ENCODE assay signal across 8 cellular contexts in the genomic region with DNA sequence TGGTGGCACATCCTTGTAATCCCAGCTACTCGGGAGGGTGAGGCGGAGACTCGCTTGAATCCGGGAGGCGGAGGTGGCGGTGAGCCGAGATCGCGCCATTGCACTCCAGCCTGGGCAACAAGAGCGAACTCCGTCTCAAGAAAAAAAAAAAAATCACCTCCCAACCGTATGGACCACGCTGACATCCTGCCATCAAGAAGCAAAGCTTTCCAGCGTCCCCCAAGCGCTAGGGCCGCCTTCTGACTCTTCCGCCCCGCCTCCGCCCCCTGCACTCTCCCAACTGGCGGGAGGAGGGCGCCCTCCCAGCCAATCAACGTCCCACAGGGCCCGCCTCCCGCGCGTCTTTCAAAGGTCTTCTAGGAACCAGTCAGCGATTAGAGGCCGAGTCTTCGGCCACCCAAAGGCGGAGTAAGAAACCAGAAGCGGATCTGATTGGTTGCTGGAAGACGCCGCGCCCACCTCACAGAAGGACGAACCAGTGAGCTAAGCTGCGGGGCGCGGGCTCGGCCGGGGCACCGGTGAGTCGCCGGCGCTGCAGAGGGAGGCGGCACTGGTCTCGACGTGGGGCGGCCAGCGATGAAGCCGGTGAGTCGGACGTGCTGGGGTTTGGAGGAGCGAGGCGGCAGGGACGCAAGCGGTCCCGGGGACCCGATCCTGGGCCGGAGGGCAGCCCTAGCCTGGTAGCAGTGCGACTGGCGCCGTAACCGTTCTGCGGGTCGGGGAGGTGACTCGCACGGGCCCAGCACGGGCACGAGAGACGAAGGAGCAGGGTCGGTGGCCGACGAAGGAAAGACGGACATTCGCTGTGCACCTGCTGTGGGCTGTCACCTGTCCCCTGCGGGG. TPM values are rescaled to one million over a fixed set of nuclear protein-coding genes. Genes with fewer than 3 reads are reported as not detected.
A peak's percentile ranks its signal among the peaks of the same experiment; 100 is the strongest.
DNase-seq lines count a peak whose midpoint lies in the region; ATAC-seq, FAIRE-seq and TF ChIP-seq lines count a peak whose summit lies in the region.

A gene with protein sequence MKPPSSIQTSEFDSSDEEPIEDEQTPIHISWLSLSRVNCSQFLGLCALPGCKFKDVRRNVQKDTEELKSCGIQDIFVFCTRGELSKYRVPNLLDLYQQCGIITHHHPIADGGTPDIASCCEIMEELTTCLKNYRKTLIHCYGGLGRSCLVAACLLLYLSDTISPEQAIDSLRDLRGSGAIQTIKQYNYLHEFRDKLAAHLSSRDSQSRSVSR (plus strand): TSS at position 515 of the 843 bp plus-strand sequence. CDS start 62 bp downstream, at position 577.

- no peaks in the 10 kb centered on the region for H3K9me3 ChIP-seq in adipocyte (ENCODE audit: control insufficient read depth, low read length)
- H3K9me3 ChIP-seq in heart left ventricle = no peaks in the 10 kb centered on the region

- ATAC-seq in HG02840 (IDR thresholded peaks at IDR 0.05; ENCODE audit: low FRiP score, unreplicated experiment) (peak; percentile 98), heart left ventricle (peak; percentile 99 to 100 (median 100))

- peak within 1 kb of the TSS; percentile 81 for H3K9ac ChIP-seq in adipocyte (ENCODE audit: low read length)

- intact Hi-C loops in heart left ventricle (cut with DNase I) = no loop called here
- intact Hi-C loops in posterior cingulate gyrus (cut with DNase I) = loop anchor here (1.0 kb wide), 1 partner anchor 45 kb away; the partner anchor contains the start of gene CNIH1

- peak; percentile 37 to 81 (median 61) for TF ChIP-seq CTCF in heart left ventricle (IDR thresholded peaks at IDR 0.05)

- H3K27ac ChIP-seq in heart left ventricle = peak within 1 kb of the TSS in 5 of 12 donors; percentile 4 to 68 (median 15)

- TF ChIP-seq POLR2A in GM12891 (IDR thresholded peaks at IDR 0.05; ENCODE audit: low read depth, low read length) (peak; percentile 80), heart left ventricle (IDR thresholded peaks at IDR 0.05) (peak in 1 of 2 donors; percentile 80)

- DNase-seq in GM12891 (ENCODE audit: insufficient read length, low spot score) (peak; percentile 93), NCI-H1436 (lab: John Stamatoyannopoulos, UW) (peak; percentile 98), T follicular helper cell (ENCODE audit: low read depth) (peak; percentile 95), adipocyte (ENCODE audit: low read depth) (peak; percentile 100), heart left ventricle (peak; percentile 98 to 99 (median 98)), posterior cingulate gyrus (peak; percentile 93 to 100 (median 98)), ureter (ENCODE audit: low spot score) (peak; percentile 98)

- peaks cover 6% of the 10 kb centered on the region for H3K27me3 ChIP-seq in adipocyte (replicated peaks; ENCODE audit: control insufficient read depth, insufficient read depth, low read length)
- H3K27me3 ChIP-seq in heart left ventricle = no peaks in the 10 kb centered on the region

- H3K36me3 ChIP-seq in adipocyte (ENCODE audit: control insufficient read depth, insufficient read depth, low read length, severe bottlenecking) (no peaks in the 10 kb centered on the region), heart left ventricle (peaks cover 0 to 5% (median 0%) of the 10 kb centered on the region in 9 donors)

- FAIRE-seq in GM12891 (lab: Jason Lieb, UNC) = peak; percentile 96

- H3K4me3 ChIP-seq in adipocyte (ENCODE audit: low read length) (peak within 1 kb of the TSS; percentile 94), heart left ventricle (peak within 1 kb of the TSS; percentile 39 to 88 (median 72))

- H3K4me1 ChIP-seq in adipocyte (ENCODE audit: control insufficient read depth, insufficient read depth, low read length) (peaks cover 4% of the 10 kb centered on the region), heart left ventricle (peaks cover 0 to 21% (median 2%) of the 10 kb centered on the region in 12 donors)

- 1 to 2% (median 2%) methylated on average over 41 to 76 of the region's 76 CpGs for WGBS in heart left ventricle, 4 donors

TF ChIP-seq in GM12891, 5 proteins besides CTCF, POLR2A, EP300 and RAD21:
- no peak for TF ChIP-seq TAF1 (IDR thresholded peaks at IDR 0.05; ENCODE audit: low read depth, low read length)
- TF ChIP-seq POU2F2 (IDR thresholded peaks at IDR 0.05; ENCODE audit: low read depth, low read length) = no peak; the same call in 1 of the 2 replicates
- TF ChIP-seq SPI1 (IDR thresholded peaks at IDR 0.05; ENCODE audit: low read depth, low read length) = no peak
- TF ChIP-seq POLR2AphosphoS5 (IDR thresholded peaks at IDR 0.05; ENCODE audit: low read depth, low read length) = no peak; the same call in 1 of the 2 replicates
- TF ChIP-seq PAX5 (IDR thresholded peaks at IDR 0.05; ENCODE audit: insufficient read depth, low read length, severe bottlenecking) = no peak
TF ChIP-seq in GM12891: peak in this region for 0.

RNA-seq across cellular contexts. Expression of the gene that starts here (rescaled TPM):
- polyA plus RNA-seq in GM12891 (2012; ENCODE audit: low read depth, missing spikeins) = 60.9 TPM
- total RNA-seq in heart left ventricle (10 to 100 TPM in 1 of 9 donors, 1 to 10 TPM in 8; 1.9 to 25.5 (median 4.3) TPM), ureter (2.4 TPM)
- polyA plus RNA-seq in heart left ventricle = 1 to 10 TPM; 4.4 to 5.1 TPM
